1 cellular context compared by ENCODE assay signal in the genomic region with DNA sequence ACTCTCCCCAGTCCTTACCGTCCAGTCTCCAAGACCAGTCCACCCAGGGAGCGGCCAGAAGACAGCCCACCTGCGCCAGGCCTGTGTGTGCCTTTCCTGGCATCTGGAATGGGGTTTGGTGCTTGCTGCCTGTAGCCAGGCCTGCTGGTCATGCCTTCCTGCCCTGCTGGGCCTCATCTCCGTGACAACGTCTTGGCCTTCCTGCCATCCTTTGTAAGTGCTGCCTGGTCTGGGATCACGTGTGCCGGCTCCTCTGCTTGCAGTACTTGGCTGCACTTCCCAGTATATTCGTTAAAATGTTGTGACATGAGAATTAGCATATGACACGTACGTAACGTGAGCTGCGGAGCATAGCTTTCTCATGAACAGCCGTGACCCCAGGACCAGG.
TF ChIP-seq lines count a peak whose summit lies in the region.

No MANE protein-coding gene starts in this region.

TF ChIP-seq in H1, 55 proteins besides CTCF, POLR2A, EP300 and RAD21 (continued from another document):
- TF ChIP-seq SAP30 (IDR thresholded peaks at IDR 0.05; ENCODE audit: insufficient read depth, insufficient replicate concordance, low read length) (no peak), RXRA (IDR thresholded peaks at IDR 0.05; ENCODE audit: insufficient read depth, low read depth, low read length) (no peak), KDM1A (IDR thresholded peaks at IDR 0.05; ENCODE audit: borderline replicate concordance, low read length) (no peak)
- TF ChIP-seq, protein P1, sequence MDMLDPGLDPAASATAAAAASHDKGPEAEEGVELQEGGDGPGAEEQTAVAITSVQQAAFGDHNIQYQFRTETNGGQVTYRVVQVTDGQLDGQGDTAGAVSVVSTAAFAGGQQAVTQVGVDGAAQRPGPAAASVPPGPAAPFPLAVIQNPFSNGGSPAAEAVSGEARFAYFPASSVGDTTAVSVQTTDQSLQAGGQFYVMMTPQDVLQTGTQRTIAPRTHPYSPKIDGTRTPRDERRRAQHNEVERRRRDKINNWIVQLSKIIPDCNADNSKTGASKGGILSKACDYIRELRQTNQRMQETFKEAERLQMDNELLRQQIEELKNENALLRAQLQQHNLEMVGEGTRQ (IDR thresholded peaks at IDR 0.05; ENCODE audit: low read length): no peak
- TF ChIP-seq, protein P2, sequence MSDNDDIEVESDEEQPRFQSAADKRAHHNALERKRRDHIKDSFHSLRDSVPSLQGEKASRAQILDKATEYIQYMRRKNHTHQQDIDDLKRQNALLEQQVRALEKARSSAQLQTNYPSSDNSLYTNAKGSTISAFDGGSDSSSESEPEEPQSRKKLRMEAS (IDR thresholded peaks at IDR 0.05): no peak
- TF ChIP-seq, protein P3, sequence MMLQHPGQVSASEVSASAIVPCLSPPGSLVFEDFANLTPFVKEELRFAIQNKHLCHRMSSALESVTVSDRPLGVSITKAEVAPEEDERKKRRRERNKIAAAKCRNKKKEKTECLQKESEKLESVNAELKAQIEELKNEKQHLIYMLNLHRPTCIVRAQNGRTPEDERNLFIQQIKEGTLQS (IDR thresholded peaks at IDR 0.05; ENCODE audit: insufficient read depth, low read depth, low read length): no peak
